In genomic region chr12:53975019-53975815, GRCh38 we compare ENCODE assay signal across 8 cellular contexts. TPM values are rescaled to one million over a fixed set of nuclear protein-coding genes. Genes with fewer than 3 reads are reported as not detected.
DNase-seq lines count a peak whose midpoint lies in the region; ATAC-seq and TF ChIP-seq lines count a peak whose summit lies in the region.

No MANE protein-coding gene starts in this region.

- H3K27ac ChIP-seq in MM.1S (ENCODE audit: low read length) (no peak overlapping the region), psoas muscle (peak overlapping the region; percentile 71), prostate gland (no peak overlapping the region)
- no peak overlapping the region for H3K27ac ChIP-seq in effector memory CD4-positive, alpha-beta T cell (ENCODE audit: insufficient read depth, low read length, poor library complexity, severe bottlenecking)

- DNase-seq in Calu3 (no peak), MM.1S (peak; percentile 68), psoas muscle (peak in 1 of 2 donors; percentile 53), C1 segment of cervical spinal cord (lab: John Stamatoyannopoulos, UW) (no peak), prostate gland (ENCODE audit: low spot score) (no peak)
- no peak for DNase-seq in effector memory CD4-positive, alpha-beta T cell

- TF ChIP-seq POLR2A in prostate gland (IDR thresholded peaks at IDR 0.05): no peak

- H3K27ac Mint-ChIP-seq in Calu3 (ENCODE audit: unreplicated experiment): no peak overlapping the region

- H3K79me2 ChIP-seq in MM.1S (ENCODE audit: low read length): no peaks in the 10 kb centered on the region

- ATAC-seq in psoas muscle (peak in 2 of 4 donors; percentile 6 to 10), GM19328 (IDR thresholded peaks at IDR 0.05; ENCODE audit: unreplicated experiment) (no peak), GM19351 (IDR thresholded peaks at IDR 0.05; ENCODE audit: unreplicated experiment) (no peak)

- H3K36me3 Mint-ChIP-seq in Calu3 (ENCODE audit: insufficient read depth, unreplicated experiment): peaks cover 8% of the 10 kb centered on the region

- WGBS in psoas muscle, 3 donors: 7 to 15% (median 8%) methylated on average over 42 to 49 of the region's 49 CpGs
- 5% methylated on average over 43 of the region's 49 CpGs for WGBS in prostate gland

- H3K27me3 Mint-ChIP-seq in Calu3 (ENCODE audit: unreplicated experiment): peaks cover 76% of the 10 kb centered on the region

- CTCF ChIA-PET in Calu3 (lab: Charles Lee): interaction anchor here (1.3 kb wide), 1 partner anchor 10 kb away, joined by 3 read pairs; the partner anchor contains the start of gene HOXC10

- H3K9me3 ChIP-seq in MM.1S (replicated peaks; ENCODE audit: insufficient read depth, low read length) (no peaks in the 10 kb centered on the region), psoas muscle (no peaks in the 10 kb centered on the region), prostate gland (no peaks in the 10 kb centered on the region)
- H3K9me3 ChIP-seq in effector memory CD4-positive, alpha-beta T cell (ENCODE audit: control insufficient read depth, low read length): no peaks in the 10 kb centered on the region

- H3K9ac ChIP-seq in MM.1S (ENCODE audit: low read length): no peak overlapping the region

- intact Hi-C loops in Calu3 (cut with micrococcal nuclease; ENCODE audit: unreplicated experiment) (no loop called here), psoas muscle (cut with DNase I) (no loop called here), prostate gland (cut with DNase I) (no loop called here)

- TF ChIP-seq CTCF in Calu3 (IDR thresholded peaks at IDR 0.05; ENCODE audit: unreplicated experiment) (no peak), MM.1S (IDR thresholded peaks at IDR 0.05; ENCODE audit: low read length) (no peak), psoas muscle (IDR thresholded peaks at IDR 0.05) (no peak), prostate gland (IDR thresholded peaks at IDR 0.05) (no peak)

- H3K9me2 ChIP-seq in MM.1S (replicated peaks; ENCODE audit: insufficient read depth, low read length): no peaks in the 10 kb centered on the region

- H3K36me3 ChIP-seq in MM.1S (replicated peaks; ENCODE audit: insufficient read depth, low read length): no peaks in the 10 kb centered on the region
- no peaks in the 10 kb centered on the region for H3K36me3 ChIP-seq in effector memory CD4-positive, alpha-beta T cell (ENCODE audit: control insufficient read depth, insufficient read depth, low read length)
- H3K36me3 ChIP-seq in psoas muscle (ENCODE audit: insufficient read depth in 1 of 2, low read depth in 1 of 2): no peaks in the 10 kb centered on the region
- no peaks in the 10 kb centered on the region for H3K36me3 ChIP-seq in prostate gland

- BruUV-seq in Calu3 (replicated peaks; lab: Mats Ljungman, UMichigan): no TSS peak

- H3K4me2 ChIP-seq in MM.1S (ENCODE audit: low read depth, low read length): peak overlapping the region; percentile 83

- H3K27me3 ChIP-seq in MM.1S (replicated peaks; ENCODE audit: insufficient read depth, low read length): peaks cover 96% of the 10 kb centered on the region
- peaks cover 92% of the 10 kb centered on the region for H3K27me3 ChIP-seq in effector memory CD4-positive, alpha-beta T cell (replicated peaks; ENCODE audit: control insufficient read depth, insufficient read depth, low read length, poor library complexity, severe bottlenecking)
- peaks cover 0 to 68% (median 33%) of the 10 kb centered on the region in 3 donors for H3K27me3 ChIP-seq in psoas muscle (ENCODE audit: insufficient read depth in 3 of 3, low read length in 2 of 3)
- H3K27me3 ChIP-seq in prostate gland (replicated peaks; ENCODE audit: insufficient read depth): peaks cover 66% of the 10 kb centered on the region

- H3K4me1 Mint-ChIP-seq in Calu3 (ENCODE audit: low read depth, unreplicated experiment): peaks cover 8% of the 10 kb centered on the region

- H3K4me3 ChIP-seq in MM.1S (ENCODE audit: low read length): peak overlapping the region; percentile 46; the same call in 1 of the 2 replicates
- H3K4me3 ChIP-seq in effector memory CD4-positive, alpha-beta T cell (ENCODE audit: insufficient read depth, low read depth, low read length, poor library complexity, severe bottlenecking): peak overlapping the region; percentile 50
- H3K4me3 ChIP-seq in psoas muscle: peak overlapping the region; percentile 69
- H3K4me3 ChIP-seq in prostate gland: no peak overlapping the region

- H3K4me3 Mint-ChIP-seq in Calu3 (ENCODE audit: low read depth, unreplicated experiment): peak overlapping the region; percentile 58

- no peaks in the 10 kb centered on the region for H3K9me3 Mint-ChIP-seq in Calu3 (ENCODE audit: low read depth, unreplicated experiment)

- H2AFZ ChIP-seq in MM.1S (ENCODE audit: low read length): no peak overlapping the region

- peaks cover 5% of the 10 kb centered on the region; the same call in 1 of the 2 replicates for H3K4me1 ChIP-seq in MM.1S (ENCODE audit: low read length)
- peaks cover 31% of the 10 kb centered on the region for H3K4me1 ChIP-seq in effector memory CD4-positive, alpha-beta T cell (ENCODE audit: control insufficient read depth, insufficient read depth, low read length, poor library complexity, severe bottlenecking)
- peaks cover 5% of the 10 kb centered on the region for H3K4me1 ChIP-seq in psoas muscle
- H3K4me1 ChIP-seq in prostate gland (replicated peaks): no peaks in the 10 kb centered on the region

- no peaks in the 10 kb centered on the region; the same call in 1 of the 2 replicates for H4K20me1 ChIP-seq in MM.1S (ENCODE audit: insufficient read depth, low read length)

- H3F3A ChIP-seq in MM.1S (ENCODE audit: insufficient read depth, low read length): peaks cover 4% of the 10 kb centered on the region; the same call in 1 of the 2 replicates

RNA-seq across cellular contexts. Expression of gene HOTAIR, which starts 0.5 kb away (rescaled TPM):
- not detected in 2 replicates for total RNA-seq in Calu3 (2022)
- total RNA-seq in psoas muscle: under 1 TPM in 1 of 4 donors, not detected in 3; 0.53 TPM
- under 1 TPM in 2 of 3 donors, not detected in 1; 0.23 to 0.25 TPM for polyA plus RNA-seq in psoas muscle
- total RNA-seq in prostate gland: under 1 TPM in 1 of 2 donors, not detected in 1; 0.28 TPM

RNA-seq across cellular contexts. Expression of gene HOXC11, which starts 2.3 kb away (rescaled TPM):
- total RNA-seq in Calu3 (2022) (not detected in 2 replicates), psoas muscle (under 1 TPM in 2 of 4 donors, not detected in 2; 0.34 to 0.82 TPM), prostate gland (not detected)
- 1 to 10 TPM in 1 of 3 donors, under 1 TPM in 2; 0.66 to 2.2 (median 0.95) TPM for polyA plus RNA-seq in psoas muscle

RNA-seq across cellular contexts. Expression of gene HOXC10, which starts 9.7 kb away (rescaled TPM):
- total RNA-seq in Calu3 (2022) (0.51 and 0.71 TPM in 2 replicates), psoas muscle (10 to 100 TPM in 2 of 4 donors, 1 to 10 TPM in 2; 3.0 to 79.4 (median 34.3) TPM), prostate gland (1 to 10 TPM in 1 of 2 donors, under 1 TPM in 1; 0.51 to 7.2 TPM)
- polyA plus RNA-seq in psoas muscle: 100 to 1,000 TPM in 1 of 3 donors, 10 to 100 TPM in 2; 43.4 to 129 (median 74.1) TPM

RNA-seq across cellular contexts. Expression of gene HOXC12, which starts 20.5 kb away (rescaled TPM):
- not detected in 2 replicates for total RNA-seq in Calu3 (2022)
- not detected for total RNA-seq in psoas muscle
- under 1 TPM in 2 of 3 donors, not detected in 1; under 0.01 to 0.01 TPM for polyA plus RNA-seq in psoas muscle
- not detected for total RNA-seq in prostate gland

RNA-seq across cellular contexts. Expression of gene HOXC9, which starts 24.7 kb away (rescaled TPM):
- total RNA-seq in Calu3 (2022) (0.42 and 0.54 TPM in 2 replicates), psoas muscle (10 to 100 TPM in 2 of 4 donors, 1 to 10 TPM in 2; 6.4 to 14.6 (median 9.2) TPM), prostate gland (1 to 10 TPM in 1 of 2 donors, under 1 TPM in 1; 0.23 to 3.0 TPM)
- 10 to 100 TPM in 2 of 3 donors, 1 to 10 TPM in 1; 8.8 to 31.1 (median 16.4) TPM for polyA plus RNA-seq in psoas muscle

Comparison
In these comparisons a context has a peak if more than half of its experiments do, and no peak if none do; other contexts are left out.
1. H3K4me3 ChIP-seq: peak in MM.1S (single experiment), effector memory CD4-positive, alpha-beta T cell (single experiment) and psoas muscle (single experiment); none in prostate gland (0 of 2).